Comparison of ENCODE assay signal across 8 cellular contexts in genomic region chr9:131677445-131678180, GRCh38.
DNase-seq lines count a peak whose midpoint lies in the region; ATAC-seq, FAIRE-seq and TF ChIP-seq lines count a peak whose summit lies in the region.

No MANE protein-coding gene starts in this region.

- POLR2A ChIA-PET in CD8-positive, alpha-beta memory T cell (lab: Charles Lee), result interaction anchor here (0.7 to 5.1 kb wide), 14 partner anchors 9 to 408 kb away, joined by 3 to 77 read pairs (median 5); partner anchors contain the start of gene RAPGEF1
- POLR2A ChIA-PET in endothelial cell of umbilical vein (lab: Charles Lee), result interaction anchor here (1.3 to 2.3 kb wide), 3 partner anchors 37 to 56 kb away, joined by 3 to 8 read pairs (median 4); no protein-coding TSS in a partner anchor

- H3K27ac ChIP-seq in CD8-positive, alpha-beta memory T cell (ENCODE audit: low read depth, low read length), result peak overlapping the region; percentile 52
- H3K27ac ChIP-seq in RWPE2 (ENCODE audit: poor library complexity, severe bottlenecking) (peak overlapping the region; percentile 70), endothelial cell of umbilical vein (ENCODE audit: insufficient read depth, low read depth, low read length) (peak overlapping the region; percentile 96)

- no peak for TF ChIP-seq POLR2A in endothelial cell of umbilical vein (IDR thresholded peaks at IDR 0.05; ENCODE audit: low read depth, low read length)

- CTCF ChIA-PET in CD8-positive, alpha-beta memory T cell (lab: Charles Lee), result interaction anchor here (1.0 to 5.9 kb wide), 20 partner anchors 11 to 305 kb away, joined by 3 to 49 read pairs (median 6); partner anchors contain the start of gene RAPGEF1
- CTCF ChIA-PET in endothelial cell of umbilical vein (lab: Charles Lee), result interaction anchor here (1.1 to 3.0 kb wide), 20 partner anchors 10 to 86 kb away, joined by 3 to 16 read pairs (median 5); partner anchors contain the start of gene RAPGEF1

- peaks cover 65% of the 10 kb centered on the region for H3K79me2 ChIP-seq in endothelial cell of umbilical vein (ENCODE audit: control insufficient read depth, insufficient read depth, low read length)

- H3K36me3 Mint-ChIP-seq in CD8-positive, alpha-beta memory T cell, result peaks cover 0 to 7% (median 0%) of the 10 kb centered on the region in 3 donors
- no peaks in the 10 kb centered on the region for H3K36me3 Mint-ChIP-seq in nephron (ENCODE audit: low read depth)

- H4K20me1 ChIP-seq in endothelial cell of umbilical vein (replicated peaks; ENCODE audit: control insufficient read depth, extremely low read depth, insufficient read depth, low read length), result no peaks in the 10 kb centered on the region

- H2AFZ ChIP-seq in endothelial cell of umbilical vein (ENCODE audit: low read depth, low read length), result no peak overlapping the region

- peak overlapping the region; percentile 90 for H3K9ac ChIP-seq in endothelial cell of umbilical vein (replicated peaks; ENCODE audit: extremely low read depth, insufficient read depth, low read length)

- dilution Hi-C loops in endothelial cell of umbilical vein (cut with MboI; ENCODE audit: extremely low pct_ligation_motif_present, low sequenced_read_pairs), result no loop called here

- no peaks in the 10 kb centered on the region for H3K27me3 ChIP-seq in CD8-positive, alpha-beta memory T cell (ENCODE audit: insufficient read depth, low read length, poor library complexity, severe bottlenecking)
- no peaks in the 10 kb centered on the region for H3K27me3 ChIP-seq in RWPE2 (ENCODE audit: insufficient read depth, poor library complexity, severe bottlenecking)
- no peaks in the 10 kb centered on the region for H3K27me3 ChIP-seq in endothelial cell of umbilical vein (ENCODE audit: control insufficient read depth in 2 of 2, insufficient read depth in 2 of 2, low read length in 2 of 2)

- intact Hi-C loops in endothelial cell of umbilical vein (cut with micrococcal nuclease), result loop anchor here (1.0 to 2.0 kb wide), 6 partner anchors 21 to 87 kb away; no protein-coding TSS in a partner anchor

- peak overlapping the region; percentile 49 to 94 (median 82) for H3K4me3 Mint-ChIP-seq in CD8-positive, alpha-beta memory T cell
- peak overlapping the region; percentile 13 to 45 (median 15) for H3K4me3 Mint-ChIP-seq in nephron

- peak overlapping the region; percentile 16 for H3K4me3 ChIP-seq in CD8-positive, alpha-beta memory T cell (ENCODE audit: low read length)
- no peak overlapping the region for H3K4me3 ChIP-seq in RWPE2 (ENCODE audit: severe bottlenecking)
- H3K4me3 ChIP-seq in endothelial cell of umbilical vein (replicated peaks in 1 of 3; ENCODE audit: insufficient read depth in 1 of 3, low read depth in 1 of 3, low read length in 3 of 3), result peak overlapping the region in 1 of 3 experiments; percentile 18

- in situ Hi-C loops in G401 (cut with HindIII; ENCODE audit: low sequenced_read_pairs), result no loop called here

- no peaks in the 10 kb centered on the region for H3K9me3 Mint-ChIP-seq in CD8-positive, alpha-beta memory T cell
- H3K9me3 Mint-ChIP-seq in nephron, result no peaks in the 10 kb centered on the region

- no peaks in the 10 kb centered on the region for H3K9me3 ChIP-seq in CD8-positive, alpha-beta memory T cell (ENCODE audit: low read length)
- H3K9me3 ChIP-seq in RWPE2 (ENCODE audit: severe bottlenecking) (no peaks in the 10 kb centered on the region), endothelial cell of umbilical vein (replicated peaks; ENCODE audit: control insufficient read depth, insufficient read depth, low read length) (no peaks in the 10 kb centered on the region)

- peak; percentile 83 for FAIRE-seq in endothelial cell of umbilical vein (lab: Jason Lieb, UNC)

- BruUV-seq in endothelial cell of umbilical vein (replicated peaks; lab: Mats Ljungman, UMichigan), result TSS peak; percentile 93

- H3K4me2 ChIP-seq in endothelial cell of umbilical vein (ENCODE audit: insufficient read depth, low read length), result peak overlapping the region; percentile 77

- no peaks in the 10 kb centered on the region for H3K36me3 ChIP-seq in CD8-positive, alpha-beta memory T cell (ENCODE audit: insufficient read depth, low read length)
- H3K36me3 ChIP-seq in RWPE2 (ENCODE audit: low read depth) (no peaks in the 10 kb centered on the region), endothelial cell of umbilical vein (ENCODE audit: control insufficient read depth in 2 of 2, extremely low read depth in 1 of 2, insufficient read depth in 2 of 2, low read length in 2 of 2) (no peaks in the 10 kb centered on the region)

- peaks cover 83 to 100% (median 100%) of the 10 kb centered on the region in 3 donors for H3K4me1 Mint-ChIP-seq in CD8-positive, alpha-beta memory T cell
- H3K4me1 Mint-ChIP-seq in nephron, result peaks cover 93% of the 10 kb centered on the region

- H3K27me3 Mint-ChIP-seq in CD8-positive, alpha-beta memory T cell, result no peaks in the 10 kb centered on the region
- H3K27me3 Mint-ChIP-seq in nephron (ENCODE audit: low read depth), result no peaks in the 10 kb centered on the region

- ATAC-seq in GM21737 (IDR thresholded peaks at IDR 0.05; ENCODE audit: unreplicated experiment) (peak; percentile 26), RWPE2 (ENCODE audit: low read depth) (no peak)

- peaks cover 54% of the 10 kb centered on the region for H3K4me1 ChIP-seq in CD8-positive, alpha-beta memory T cell (ENCODE audit: insufficient read depth, low read length)
- H3K4me1 ChIP-seq in RWPE2 (ENCODE audit: insufficient read depth, poor library complexity, severe bottlenecking) (peaks cover 38% of the 10 kb centered on the region), endothelial cell of umbilical vein (ENCODE audit: control insufficient read depth, extremely low read depth, insufficient read depth, low read length) (peaks cover 56% of the 10 kb centered on the region)

- H3K9me1 ChIP-seq in endothelial cell of umbilical vein (replicated peaks; ENCODE audit: control insufficient read depth, extremely low read depth, insufficient read depth, low read length), result no peaks in the 10 kb centered on the region

- DNase-seq in CD8-positive, alpha-beta memory T cell, result no peak
- DNase-seq in RWPE2 (ENCODE audit: low spot score) (no peak), endothelial cell of umbilical vein (ENCODE audit: low read depth, low spot score) (peak; percentile 94), G401 (ENCODE audit: low spot score) (no peak), SKM-1 treated with dmso at 0.1 percent for 144 hours (lab: John Stamatoyannopoulos, UW; ENCODE audit: unreplicated experiment) (no peak), NCI-H1105 treated with DMSO at 0.1 percent for 48 hours (lab: John Stamatoyannopoulos, UW) (no peak)

- TF ChIP-seq CTCF in RWPE2 (IDR thresholded peaks at IDR 0.05; ENCODE audit: poor library complexity, severe bottlenecking) (no peak), endothelial cell of umbilical vein (IDR thresholded peaks at IDR 0.05; ENCODE audit: extremely low read depth in 1 of 2, insufficient read depth in 1 of 2, low read depth in 1 of 2, low read length in 2 of 2) (no peak), nephron (IDR thresholded peaks at IDR 0.05; ENCODE audit: unreplicated experiment in 3 of 3) (no peak)

- H3K27ac Mint-ChIP-seq in CD8-positive, alpha-beta memory T cell, result peak overlapping the region; percentile 89 to 99 (median 96)
- peak overlapping the region; percentile 84 to 96 (median 88) for H3K27ac Mint-ChIP-seq in nephron

TF ChIP-seq in endothelial cell of umbilical vein, 7 proteins besides CTCF, POLR2A, EP300 and RAD21:
- no peak for TF ChIP-seq GATA2 (IDR thresholded peaks at IDR 0.05; ENCODE audit: insufficient read depth, insufficient read length, low read depth, low read length)
- TF ChIP-seq MYC (IDR thresholded peaks at IDR 0.05; ENCODE audit: low read depth, low read length), result no peak
- TF ChIP-seq EZH2 (IDR thresholded peaks at IDR 0.05; ENCODE audit: borderline replicate concordance, low read depth, low read length, severe bottlenecking), result no peak
- no peak for TF ChIP-seq MAX (IDR thresholded peaks at IDR 0.05; ENCODE audit: insufficient read depth, insufficient read length)
- no peak for TF ChIP-seq POLR2AphosphoS5 (IDR thresholded peaks at IDR 0.05; ENCODE audit: insufficient read depth, low read depth, low read length)
- peak; percentile 91 for TF ChIP-seq JUN (IDR thresholded peaks at IDR 0.05; ENCODE audit: borderline replicate concordance, insufficient read depth, insufficient read length, low read depth)
- TF ChIP-seq FOS (IDR thresholded peaks at IDR 0.05; ENCODE audit: borderline replicate concordance, insufficient read depth, low read length), result peak; percentile 69
